Comparison of ENCODE assay signal across 12 cellular contexts in the genomic region with DNA sequence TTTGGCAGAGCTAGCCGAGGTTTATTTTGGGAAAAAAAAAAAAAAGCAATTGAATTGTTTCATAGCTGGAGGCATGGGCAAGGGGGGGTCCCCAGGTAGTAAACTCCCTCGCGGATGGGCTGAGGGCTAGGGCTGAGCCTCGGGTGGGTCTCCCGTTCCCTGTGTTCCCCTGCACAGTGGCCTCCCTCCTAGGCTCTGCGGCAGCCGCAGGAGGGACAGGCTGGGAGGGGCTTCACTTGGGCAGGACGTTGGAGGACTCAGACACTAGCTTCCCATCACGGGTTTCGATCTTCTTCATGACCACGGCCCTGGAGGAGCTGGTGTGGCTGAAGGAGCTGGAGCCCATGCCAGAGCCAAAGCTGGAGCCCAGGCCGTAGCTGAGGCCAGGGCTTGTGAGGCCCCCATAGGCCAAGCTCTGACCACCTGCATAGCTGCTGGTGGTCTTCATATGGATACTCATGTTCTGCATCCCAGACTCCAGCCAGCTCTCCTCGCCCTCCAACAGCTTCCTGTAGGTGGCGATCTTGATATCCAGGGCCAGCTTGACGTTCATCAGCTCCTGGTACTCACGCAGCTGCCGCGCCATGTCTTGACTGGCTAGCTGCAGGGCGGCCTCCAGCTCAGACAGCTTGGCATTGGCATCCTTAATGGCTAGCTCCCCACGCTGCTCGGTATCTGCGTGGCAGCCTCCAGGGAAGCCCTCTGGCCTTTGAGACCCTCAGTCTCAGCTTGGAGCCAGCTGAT.
DNase-seq lines count a peak whose midpoint lies in the region; ATAC-seq and TF ChIP-seq lines count a peak whose summit lies in the region.
"Had no signal": no experiment of that assay in that cellular context is flagged by ENCODE, and none has a peak within 500 bp of the region (broad histone marks: within the 10 kb centered on the region; RNA-seq: fewer than 3 reads in every experiment).

No MANE protein-coding gene starts in this region.

- no peak overlapping the region for H3K27ac ChIP-seq in RWPE2 (ENCODE audit: poor library complexity, severe bottlenecking)
- H3K27ac ChIP-seq in foreskin keratinocyte, result no peak overlapping the region

- H3K4me3 ChIP-seq in BE2C (ENCODE audit: low read depth, low read length) (no peak overlapping the region), GM06990 (replicated peaks; ENCODE audit: low read depth, low read length) (no peak overlapping the region), RWPE2 (ENCODE audit: severe bottlenecking) (no peak overlapping the region)
- H3K4me3 ChIP-seq: lung had no signal

- H3K9me3 ChIP-seq in BE2C (no peaks in the 10 kb centered on the region), RWPE2 (ENCODE audit: severe bottlenecking) (no peaks in the 10 kb centered on the region)

- H3K4me1 ChIP-seq in BE2C (no peaks in the 10 kb centered on the region), RWPE2 (ENCODE audit: insufficient read depth, poor library complexity, severe bottlenecking) (peaks cover 4% of the 10 kb centered on the region), foreskin keratinocyte (peaks cover 9% of the 10 kb centered on the region)

- peak; percentile 11 for DNase-seq in BE2C
- DNase-seq in GM06990 (ENCODE audit: extremely low read depth, insufficient read length), result no peak
- no peak for DNase-seq in RWPE2 (ENCODE audit: low spot score)
- DNase-seq in foreskin keratinocyte, result no peak
- DNase-seq in T1000 (lab: John Stamatoyannopoulos, UW), result no peak
- no peak for DNase-seq in NK-92 treated with Interleukin-12 subunit alpha and Interleukin-12 subunit beta, amount 100 ng/mL, for 24 hours (lab: John Stamatoyannopoulos, UW)
- no peak for DNase-seq in amniotic stem cell (lab: John Stamatoyannopoulos, UW)
- DNase-seq: CD8-positive, alpha-beta memory T cell; NCI-H524 had no signal

- no peaks in the 10 kb centered on the region for H3K27me3 ChIP-seq in BE2C
- no peaks in the 10 kb centered on the region for H3K27me3 ChIP-seq in GM06990 (replicated peaks; ENCODE audit: control insufficient read depth, insufficient read depth, low read length)
- no peaks in the 10 kb centered on the region for H3K27me3 ChIP-seq in RWPE2 (ENCODE audit: insufficient read depth, poor library complexity, severe bottlenecking)
- H3K27me3 ChIP-seq in foreskin keratinocyte, result no peaks in the 10 kb centered on the region

- ATAC-seq in RWPE2 (ENCODE audit: low read depth) (no peak), foreskin keratinocyte (no peak)
- ATAC-seq: activated naive CD4-positive, alpha-beta T cell treated with anti-CD3 and anti-CD28 coated beads, Interleukin-2, amount 50 U/mL, for 72 hours; stimulated activated memory B cell treated with anti-CD40 and anti-IgM and Interleukin-4, amounts not matched to agents 10 μg/mL and 1 μg/mL and 100 μg/mL, for 72 hours had no signal

- no peaks in the 10 kb centered on the region; the same call in 1 of the 2 replicates for H3K36me3 ChIP-seq in BE2C
- no peaks in the 10 kb centered on the region for H3K36me3 ChIP-seq in GM06990 (ENCODE audit: control insufficient read depth, insufficient read depth, low read length)
- peaks cover 10% of the 10 kb centered on the region; the same call in 1 of the 2 replicates for H3K36me3 ChIP-seq in RWPE2 (ENCODE audit: low read depth)

- TF ChIP-seq CTCF in BE2C (IDR thresholded peaks at IDR 0.05; ENCODE audit: low read depth, low read length) (peak; percentile 18; the same call in 1 of the 2 replicates), GM06990 (IDR thresholded peaks at IDR 0.05; ENCODE audit: insufficient read depth, low read length, poor library complexity, severe bottlenecking) (peak; percentile 35), RWPE2 (IDR thresholded peaks at IDR 0.05; ENCODE audit: poor library complexity, severe bottlenecking) (peak; percentile 45), foreskin keratinocyte (conservative IDR thresholded peaks at IDR 0.05) (peak; percentile 57)
